Comparison of ENCODE assay signal across 8 cellular contexts in the genomic region with DNA sequence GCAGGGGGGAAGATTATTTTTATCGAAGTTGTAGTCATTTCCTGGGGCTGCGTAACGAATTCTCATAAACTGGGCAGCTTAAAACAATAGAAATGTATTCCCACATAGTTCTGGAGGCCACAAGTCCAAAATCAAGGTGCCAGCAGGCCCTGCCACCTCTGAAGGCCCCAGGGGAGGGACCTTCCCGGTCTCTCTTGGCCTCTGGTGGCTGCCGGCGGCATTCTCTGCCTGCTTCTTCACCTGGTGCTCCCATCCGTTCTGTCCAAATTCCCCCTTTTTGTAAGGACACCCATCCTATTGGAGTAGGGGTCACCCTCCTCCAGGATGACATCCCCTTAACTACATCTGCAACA.
A peak's percentile ranks its signal among the peaks of the same experiment; 100 is the strongest.
DNase-seq lines count a peak whose midpoint lies in the region; ATAC-seq and TF ChIP-seq lines count a peak whose summit lies in the region.

No MANE protein-coding gene starts in this region.

- 91 to 93% methylated on average over 7 of the region's 7 CpGs for WGBS in aorta, 2 donors

- peak overlapping the region; percentile 35 to 84 for H3K27ac Mint-ChIP-seq in natural killer cell treated with Interleukin-12 subunit alpha and Interleukin-12 subunit beta and Interleukin-15 and Interleukin-18, amount 100 ng/mL, for 72 hours

- H3K27me3 Mint-ChIP-seq in natural killer cell treated with Interleukin-12 subunit alpha and Interleukin-12 subunit beta and Interleukin-15 and Interleukin-18, amount 100 ng/mL, for 72 hours = no peaks in the 10 kb centered on the region

- H3K9me3 Mint-ChIP-seq in natural killer cell treated with Interleukin-12 subunit alpha and Interleukin-12 subunit beta and Interleukin-15 and Interleukin-18, amount 100 ng/mL, for 72 hours = no peaks in the 10 kb centered on the region

- H3K4me1 Mint-ChIP-seq in natural killer cell treated with Interleukin-12 subunit alpha and Interleukin-12 subunit beta and Interleukin-15 and Interleukin-18, amount 100 ng/mL, for 72 hours (ENCODE audit: low read depth in 2 of 2) = peaks cover 8 to 12% of the 10 kb centered on the region in 2 donors

- H3K4me1 ChIP-seq in left ventricle myocardium inferior (peaks cover 27% of the 10 kb centered on the region), aorta (ENCODE audit: control insufficient read depth in 1 of 2, insufficient read depth in 2 of 2, low read length in 2 of 2) (no peaks in the 10 kb centered on the region)

- no peaks in the 10 kb centered on the region for H3K36me3 ChIP-seq in left ventricle myocardium inferior
- no peaks in the 10 kb centered on the region for H3K36me3 ChIP-seq in aorta (ENCODE audit: control insufficient read depth in 1 of 2, insufficient read depth in 2 of 2, low read length in 1 of 2)

- peaks cover 4% of the 10 kb centered on the region for H3K27me3 ChIP-seq in left ventricle myocardium inferior (ENCODE audit: low read depth)
- no peaks in the 10 kb centered on the region for H3K27me3 ChIP-seq in aorta (ENCODE audit: control insufficient read depth in 1 of 2, insufficient read depth in 2 of 2, low read length in 1 of 2)

- ATAC-seq in left ventricle myocardium superior (no peak), aorta (ENCODE audit: low FRiP score) (peak; percentile 3)
- no peak for ATAC-seq in natural killer cell treated with Interleukin-12 subunit alpha and Interleukin-12 subunit beta and Interleukin-15 and Interleukin-18, amount 100 ng/mL, for 72 hours

- peak overlapping the region; percentile 53 for H3K27ac ChIP-seq in left ventricle myocardium inferior (replicated peaks)
- H3K27ac ChIP-seq in angular gyrus (ENCODE audit: low read depth, low read length) = peak overlapping the region; percentile 65
- no peak overlapping the region for H3K27ac ChIP-seq in aorta (ENCODE audit: low read depth in 1 of 2, low read length in 2 of 2)

- H3K4me3 ChIP-seq in left ventricle myocardium inferior (no peak overlapping the region), aorta (ENCODE audit: low read length in 2 of 2) (no peak overlapping the region)

- TF ChIP-seq CTCF in left ventricle myocardium inferior (IDR thresholded peaks at IDR 0.05; ENCODE audit: borderline replicate concordance) = no peak

- intact Hi-C loops in left ventricle myocardium inferior (cut with micrococcal nuclease) = no loop called here
- intact Hi-C loops in left ventricle myocardium superior (cut with micrococcal nuclease) = no loop called here
- intact Hi-C loops in aorta (cut with DNase I) = no loop called here

- DNase-seq in left ventricle myocardium inferior (no peak), left ventricle myocardium superior (no peak), aorta (peak; percentile 35 to 52), NCI-H345 treated with DMSO at 0.1 percent for 48 hours (lab: John Stamatoyannopoulos, UW; ENCODE audit: unreplicated experiment) (no peak), D341Med (ENCODE audit: low spot score) (no peak), NCI-H2107 (lab: John Stamatoyannopoulos, UW) (no peak)
- no peak for DNase-seq in natural killer cell treated with Interleukin-12 subunit alpha and Interleukin-12 subunit beta and Interleukin-15 and Interleukin-18, amount 100 ng/mL, for 72 hours (ENCODE audit: low spot score)

- H3K9me3 ChIP-seq in left ventricle myocardium inferior (replicated peaks) (no peaks in the 10 kb centered on the region), aorta (ENCODE audit: control insufficient read depth, low read length) (no peaks in the 10 kb centered on the region)

- H3K36me3 Mint-ChIP-seq in natural killer cell treated with Interleukin-12 subunit alpha and Interleukin-12 subunit beta and Interleukin-15 and Interleukin-18, amount 100 ng/mL, for 72 hours = no peaks in the 10 kb centered on the region

- H3K4me3 Mint-ChIP-seq in natural killer cell treated with Interleukin-12 subunit alpha and Interleukin-12 subunit beta and Interleukin-15 and Interleukin-18, amount 100 ng/mL, for 72 hours = no peak overlapping the region

Comparison
In these comparisons a context has a peak if more than half of its experiments do, and no peak if none do; other contexts are left out.
1. DNase-seq: peak in aorta (2 of 2); none in left ventricle myocardium inferior (single experiment), left ventricle myocardium superior (single experiment), natural killer cell treated with Interleukin-12 subunit alpha and Interleukin-12 subunit beta and Interleukin-15 and Interleukin-18, amount 100 ng/mL, for 72 hours (single experiment), NCI-H345 treated with DMSO at 0.1 percent for 48 hours (single experiment), D341Med (single experiment) and NCI-H2107 (single experiment).
2. H3K27ac ChIP-seq: peak in left ventricle myocardium inferior (single experiment) and angular gyrus (single experiment); none in aorta (0 of 2).